1 cellular context compared by ENCODE assay signal in genomic region chr2:54728669-54729120, GRCh38.
TF ChIP-seq lines count a peak whose summit lies in the region.

No MANE protein-coding gene starts in this region.

TF ChIP-seq in HepG2, 621 proteins besides CTCF, POLR2A, EP300 and RAD21 (continued from another document and continues in another):
- TF ChIP-seq RXRA (CRISPR knock-in tag; IDR thresholded peaks at IDR 0.05) = no peak
- TF ChIP-seq FOSL1 (CRISPR knock-in tag; IDR thresholded peaks at IDR 0.05; ENCODE audit: borderline replicate concordance) = peak; percentile 56; the same call in 1 of the 2 replicates
- TF ChIP-seq ZNF616 (CRISPR knock-in tag; IDR thresholded peaks at IDR 0.05; ENCODE audit: low read depth) = no peak
- no peak for TF ChIP-seq ZNF224 (CRISPR knock-in tag; IDR thresholded peaks at IDR 0.05)
- TF ChIP-seq, protein P1, sequence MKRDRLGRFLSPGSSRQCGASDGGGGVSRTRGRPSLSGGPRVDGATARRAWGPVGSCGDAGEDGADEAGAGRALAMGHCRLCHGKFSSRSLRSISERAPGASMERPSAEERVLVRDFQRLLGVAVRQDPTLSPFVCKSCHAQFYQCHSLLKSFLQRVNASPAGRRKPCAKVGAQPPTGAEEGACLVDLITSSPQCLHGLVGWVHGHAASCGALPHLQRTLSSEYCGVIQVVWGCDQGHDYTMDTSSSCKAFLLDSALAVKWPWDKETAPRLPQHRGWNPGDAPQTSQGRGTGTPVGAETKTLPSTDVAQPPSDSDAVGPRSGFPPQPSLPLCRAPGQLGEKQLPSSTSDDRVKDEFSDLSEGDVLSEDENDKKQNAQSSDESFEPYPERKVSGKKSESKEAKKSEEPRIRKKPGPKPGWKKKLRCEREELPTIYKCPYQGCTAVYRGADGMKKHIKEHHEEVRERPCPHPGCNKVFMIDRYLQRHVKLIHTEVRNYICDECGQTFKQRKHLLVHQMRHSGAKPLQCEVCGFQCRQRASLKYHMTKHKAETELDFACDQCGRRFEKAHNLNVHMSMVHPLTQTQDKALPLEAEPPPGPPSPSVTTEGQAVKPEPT (CRISPR knock-in tag; IDR thresholded peaks at IDR 0.05; ENCODE audit: low read depth) = no peak
- TF ChIP-seq ZBTB21 (CRISPR knock-in tag; IDR thresholded peaks at IDR 0.05) = no peak
- TF ChIP-seq TFE3 (CRISPR knock-in tag; IDR thresholded peaks at IDR 0.05) = no peak
- TF ChIP-seq SAP130 (CRISPR knock-in tag; IDR thresholded peaks at IDR 0.05; ENCODE audit: low read depth) = peak; percentile 65
- TF ChIP-seq ZFX (CRISPR knock-in tag; IDR thresholded peaks at IDR 0.05; ENCODE audit: low read depth) = no peak
- no peak for TF ChIP-seq ZNF850 (CRISPR knock-in tag; conservative IDR thresholded peaks at IDR 0.05)
- TF ChIP-seq HOXA5 (CRISPR knock-in tag; IDR thresholded peaks at IDR 0.05) = no peak
- no peak for TF ChIP-seq ZNF142 (CRISPR knock-in tag; IDR thresholded peaks at IDR 0.05)
- no peak for TF ChIP-seq SRSF9 (IDR thresholded peaks at IDR 0.05; ENCODE audit: borderline replicate concordance, insufficient read depth, low read depth, low read length, poor library complexity, severe bottlenecking)
- TF ChIP-seq HNRNPLL (IDR thresholded peaks at IDR 0.05; ENCODE audit: low read depth, low read length, poor library complexity, severe bottlenecking) = no peak
- no peak for TF ChIP-seq SNAPC5 (CRISPR knock-in tag; IDR thresholded peaks at IDR 0.05; ENCODE audit: borderline replicate concordance)
- TF ChIP-seq ZBTB44 (CRISPR knock-in tag; IDR thresholded peaks at IDR 0.05) = no peak
- TF ChIP-seq ZNF572 (CRISPR knock-in tag; IDR thresholded peaks at IDR 0.05) = no peak
- no peak for TF ChIP-seq SMAD1 (CRISPR knock-in tag; IDR thresholded peaks at IDR 0.05; ENCODE audit: borderline replicate concordance, low read depth)
- TF ChIP-seq TAF1 (CRISPR knock-in tag; IDR thresholded peaks at IDR 0.05) = no peak
- no peak for TF ChIP-seq ZNF10 (CRISPR knock-in tag; IDR thresholded peaks at IDR 0.05; ENCODE audit: borderline replicate concordance, low read depth)
- TF ChIP-seq GZF1 (CRISPR knock-in tag; IDR thresholded peaks at IDR 0.05) = no peak
- peak; percentile 72 for TF ChIP-seq HNF4A (CRISPR knock-in tag; IDR thresholded peaks at IDR 0.05)
- no peak for TF ChIP-seq AGO2 (optimal IDR thresholded peaks at IDR 0.05; ENCODE audit: low read depth, low read length)
- TF ChIP-seq RARA (CRISPR knock-in tag; IDR thresholded peaks at IDR 0.05) = no peak
- TF ChIP-seq, protein P2, sequence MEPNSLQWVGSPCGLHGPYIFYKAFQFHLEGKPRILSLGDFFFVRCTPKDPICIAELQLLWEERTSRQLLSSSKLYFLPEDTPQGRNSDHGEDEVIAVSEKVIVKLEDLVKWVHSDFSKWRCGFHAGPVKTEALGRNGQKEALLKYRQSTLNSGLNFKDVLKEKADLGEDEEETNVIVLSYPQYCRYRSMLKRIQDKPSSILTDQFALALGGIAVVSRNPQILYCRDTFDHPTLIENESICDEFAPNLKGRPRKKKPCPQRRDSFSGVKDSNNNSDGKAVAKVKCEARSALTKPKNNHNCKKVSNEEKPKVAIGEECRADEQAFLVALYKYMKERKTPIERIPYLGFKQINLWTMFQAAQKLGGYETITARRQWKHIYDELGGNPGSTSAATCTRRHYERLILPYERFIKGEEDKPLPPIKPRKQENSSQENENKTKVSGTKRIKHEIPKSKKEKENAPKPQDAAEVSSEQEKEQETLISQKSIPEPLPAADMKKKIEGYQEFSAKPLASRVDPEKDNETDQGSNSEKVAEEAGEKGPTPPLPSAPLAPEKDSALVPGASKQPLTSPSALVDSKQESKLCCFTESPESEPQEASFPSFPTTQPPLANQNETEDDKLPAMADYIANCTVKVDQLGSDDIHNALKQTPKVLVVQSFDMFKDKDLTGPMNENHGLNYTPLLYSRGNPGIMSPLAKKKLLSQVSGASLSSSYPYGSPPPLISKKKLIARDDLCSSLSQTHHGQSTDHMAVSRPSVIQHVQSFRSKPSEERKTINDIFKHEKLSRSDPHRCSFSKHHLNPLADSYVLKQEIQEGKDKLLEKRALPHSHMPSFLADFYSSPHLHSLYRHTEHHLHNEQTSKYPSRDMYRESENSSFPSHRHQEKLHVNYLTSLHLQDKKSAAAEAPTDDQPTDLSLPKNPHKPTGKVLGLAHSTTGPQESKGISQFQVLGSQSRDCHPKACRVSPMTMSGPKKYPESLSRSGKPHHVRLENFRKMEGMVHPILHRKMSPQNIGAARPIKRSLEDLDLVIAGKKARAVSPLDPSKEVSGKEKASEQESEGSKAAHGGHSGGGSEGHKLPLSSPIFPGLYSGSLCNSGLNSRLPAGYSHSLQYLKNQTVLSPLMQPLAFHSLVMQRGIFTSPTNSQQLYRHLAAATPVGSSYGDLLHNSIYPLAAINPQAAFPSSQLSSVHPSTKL (CRISPR knock-in tag; IDR thresholded peaks at IDR 0.05) = peak; percentile 39; the same call in 1 of the 2 replicates
- TF ChIP-seq, protein P3, sequence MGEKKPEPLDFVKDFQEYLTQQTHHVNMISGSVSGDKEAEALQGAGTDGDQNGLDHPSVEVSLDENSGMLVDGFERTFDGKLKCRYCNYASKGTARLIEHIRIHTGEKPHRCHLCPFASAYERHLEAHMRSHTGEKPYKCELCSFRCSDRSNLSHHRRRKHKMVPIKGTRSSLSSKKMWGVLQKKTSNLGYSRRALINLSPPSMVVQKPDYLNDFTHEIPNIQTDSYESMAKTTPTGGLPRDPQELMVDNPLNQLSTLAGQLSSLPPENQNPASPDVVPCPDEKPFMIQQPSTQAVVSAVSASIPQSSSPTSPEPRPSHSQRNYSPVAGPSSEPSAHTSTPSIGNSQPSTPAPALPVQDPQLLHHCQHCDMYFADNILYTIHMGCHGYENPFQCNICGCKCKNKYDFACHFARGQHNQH (CRISPR knock-in tag; IDR thresholded peaks at IDR 0.05) = no peak
- TF ChIP-seq ZNF709 (CRISPR knock-in tag; IDR thresholded peaks at IDR 0.05) = no peak
- no peak for TF ChIP-seq BCLAF1 (IDR thresholded peaks at IDR 0.05)
- no peak for TF ChIP-seq ISL2 (CRISPR knock-in tag; IDR thresholded peaks at IDR 0.05)
- peak; percentile 48; the same call in 1 of the 2 replicates for TF ChIP-seq HNF4G (IDR thresholded peaks at IDR 0.05; ENCODE audit: borderline replicate concordance, low read depth, low read length)
- peak; percentile 26; the same call in 1 of the 2 replicates for TF ChIP-seq HNF4G (CRISPR knock-in tag; IDR thresholded peaks at IDR 0.05; ENCODE audit: borderline replicate concordance, low read depth)
- TF ChIP-seq, protein P4, sequence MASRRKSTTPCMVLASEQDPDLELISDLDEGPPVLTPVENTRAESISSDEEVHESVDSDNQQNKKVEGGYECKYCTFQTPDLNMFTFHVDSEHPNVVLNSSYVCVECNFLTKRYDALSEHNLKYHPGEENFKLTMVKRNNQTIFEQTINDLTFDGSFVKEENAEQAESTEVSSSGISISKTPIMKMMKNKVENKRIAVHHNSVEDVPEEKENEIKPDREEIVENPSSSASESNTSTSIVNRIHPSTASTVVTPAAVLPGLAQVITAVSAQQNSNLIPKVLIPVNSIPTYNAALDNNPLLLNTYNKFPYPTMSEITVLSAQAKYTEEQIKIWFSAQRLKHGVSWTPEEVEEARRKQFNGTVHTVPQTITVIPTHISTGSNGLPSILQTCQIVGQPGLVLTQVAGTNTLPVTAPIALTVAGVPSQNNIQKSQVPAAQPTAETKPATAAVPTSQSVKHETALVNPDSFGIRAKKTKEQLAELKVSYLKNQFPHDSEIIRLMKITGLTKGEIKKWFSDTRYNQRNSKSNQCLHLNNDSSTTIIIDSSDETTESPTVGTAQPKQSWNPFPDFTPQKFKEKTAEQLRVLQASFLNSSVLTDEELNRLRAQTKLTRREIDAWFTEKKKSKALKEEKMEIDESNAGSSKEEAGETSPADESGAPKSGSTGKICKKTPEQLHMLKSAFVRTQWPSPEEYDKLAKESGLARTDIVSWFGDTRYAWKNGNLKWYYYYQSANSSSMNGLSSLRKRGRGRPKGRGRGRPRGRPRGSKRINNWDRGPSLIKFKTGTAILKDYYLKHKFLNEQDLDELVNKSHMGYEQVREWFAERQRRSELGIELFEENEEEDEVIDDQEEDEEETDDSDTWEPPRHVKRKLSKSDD (CRISPR knock-in tag; IDR thresholded peaks at IDR 0.05; ENCODE audit: low read depth) = no peak
